In genomic region chr14:64604001-64604400, GRCh38 we compare ENCODE assay signal across 26 cellular contexts. TPM values are rescaled to one million over a fixed set of nuclear protein-coding genes. Genes with fewer than 3 reads are reported as not detected.
"Had no signal": no experiment of that assay in that cellular context is flagged by ENCODE, and none has a peak within 500 bp of the region (broad histone marks: within the 10 kb centered on the region; RNA-seq: fewer than 3 reads in every experiment).

No MANE protein-coding gene starts in this region.

- H3K36me3 ChIP-seq: cardiac muscle cell, SJSA1 had no signal

- H3K9me3 ChIP-seq: SJSA1 had no signal

- H3K4me1 Mint-ChIP-seq: activated B cell treated with CpG ODN at 0.5 μM for 24 hours; activated CD4-positive, alpha-beta T cell treated with anti-CD3 and anti-CD28 coated beads, Interleukin-2, amount 10 ng/mL, durations not matched to agents 24 days and 14 days; activated T-helper 17 cell treated with anti-CD3 and anti-CD28 coated beads, Interleukin-2, amount 50 U/mL, for 72 hours had no signal

- H3K27ac ChIP-seq: cardiac muscle cell, PC-9, SJSA1 had no signal

- H3K27me3 ChIP-seq: cardiac muscle cell, SJSA1 had no signal

- H3K27me3 Mint-ChIP-seq: brain had no signal

- H3K4me1 ChIP-seq: SJSA1 had no signal

- H3K27ac Mint-ChIP-seq: activated B cell treated with CpG ODN at 0.5 μM for 24 hours; activated CD4-positive, alpha-beta T cell treated with anti-CD3 and anti-CD28 coated beads, Interleukin-2, amount 10 ng/mL, durations not matched to agents 24 days and 14 days; activated naive CD4-positive, alpha-beta T cell treated with anti-CD3 and anti-CD28 coated beads for 36 hours; activated naive CD8-positive, alpha-beta T cell; activated T-helper 17 cell treated with anti-CD3 and anti-CD28 coated beads, Interleukin-2, amount 50 U/mL, for 72 hours; T-helper 2 cell treated with Interferon-gamma antibody and Interleukin-4, amounts not matched to agents 5 μg/mL and 100 μg/mL, for 36 hours had no signal

- H3K36me3 Mint-ChIP-seq: activated naive CD8-positive, alpha-beta T cell; brain had no signal

- H3K9me3 Mint-ChIP-seq: activated B cell treated with CpG ODN at 0.5 μM for 24 hours; activated CD4-positive, alpha-beta T cell treated with anti-CD3 and anti-CD28 coated beads, Interleukin-2, amount 10 ng/mL, durations not matched to agents 24 days and 14 days; activated naive CD4-positive, alpha-beta T cell treated with anti-CD3 and anti-CD28 coated beads for 36 hours; activated T-cell treated with anti-CD3 and anti-CD28 coated beads, Interleukin-2, amount 50 U/mL, for 4 hours; activated T-helper 17 cell treated with anti-CD3 and anti-CD28 coated beads, Interleukin-2, amount 50 U/mL, for 72 hours; brain; T-helper 2 cell treated with Interferon-gamma antibody and Interleukin-4, amounts not matched to agents 5 μg/mL and 100 μg/mL, for 36 hours had no signal

- H3K4me3 ChIP-seq: cardiac muscle cell, PC-9, SJSA1 had no signal

- DNase-seq: activated B cell treated with CpG ODN at 0.5 μM for 24 hours; activated CD4-positive, alpha-beta T cell treated with anti-CD3 and anti-CD28 coated beads for 1 hour; activated CD4-positive, alpha-beta T cell treated with anti-CD3 and anti-CD28 coated beads, Interleukin-2, amount 10 ng/mL, durations not matched to agents 24 days and 14 days; activated CD4-positive, alpha-beta T cell treated with anti-CD3 and anti-CD28 coated beads, Interleukin-2, amount 50 U/mL, for 48 hours; activated gamma-delta T cell; activated naive CD4-positive, alpha-beta T cell treated with anti-CD3 and anti-CD28 coated beads for 36 hours; activated T-cell treated with anti-CD3 and anti-CD28 coated beads, Interleukin-2, amount 50 U/mL, for 4 hours; amygdala; Kasumi-1; KBM-7; NCI-H1048; NCI-H187 treated with DMSO at 0.1 percent for 48 hours; NCI-H2107; NCI-H510A treated with DMSO at 0.1 percent for 48 hours; PC-9; Right ventricle myocardium superior; SW 1271 had no signal

- FAIRE-seq: astrocyte had no signal

- H3K4me3 Mint-ChIP-seq: activated B cell treated with CpG ODN at 0.5 μM for 24 hours; activated CD4-positive, alpha-beta T cell treated with anti-CD3 and anti-CD28 coated beads, Interleukin-2, amount 10 ng/mL, durations not matched to agents 24 days and 14 days; activated naive CD4-positive, alpha-beta T cell treated with anti-CD3 and anti-CD28 coated beads for 36 hours; activated naive CD8-positive, alpha-beta T cell; activated T-cell treated with anti-CD3 and anti-CD28 coated beads, Interleukin-2, amount 50 U/mL, for 4 hours; activated T-helper 17 cell treated with anti-CD3 and anti-CD28 coated beads, Interleukin-2, amount 50 U/mL, for 72 hours; brain; T-helper 2 cell treated with Interferon-gamma antibody and Interleukin-4, amounts not matched to agents 5 μg/mL and 100 μg/mL, for 36 hours had no signal

- H3K4me2 ChIP-seq: PC-9 had no signal

- H2AFZ ChIP-seq: PC-9 had no signal

- ATAC-seq: activated T-cell treated with anti-CD3 and anti-CD28 coated beads, Interleukin-2, amount 50 U/mL, for 4 hours; activated T-helper 17 cell treated with anti-CD3 and anti-CD28 coated beads, Interleukin-2, amount 50 U/mL, for 72 hours; SK-N-SH treated with all-trans-retinoic acid at 6 μM for 48 hours had no signal

RNA-seq across cellular contexts. Expression of gene PPP1R36, which starts 54.2 kb away (rescaled TPM):
- total RNA-seq: activated B cell treated with CpG ODN at 0.5 μM for 24 hours; activated naive CD4-positive, alpha-beta T cell treated with anti-CD3 and anti-CD28 coated beads for 36 hours; activated T-cell treated with anti-CD3 and anti-CD28 coated beads, Interleukin-2, amount 50 U/mL, for 4 hours; activated T-helper 17 cell treated with anti-CD3 and anti-CD28 coated beads, Interleukin-2, amount 50 U/mL, for 72 hours; cardiac muscle cell; PC-9; T-helper 1 cell treated with Interleukin-12 subunit alpha and Interleukin-12 subunit beta and Interleukin-4 antibody, amounts not matched to agents 30 ng/mL and 1 ng/mL, for 36 hours had no signal
